Comparison of ENCODE assay signal across 8 cellular contexts in genomic region chr12:75488553-75488952, GRCh38. TPM values are rescaled to one million over a fixed set of nuclear protein-coding genes. Genes with fewer than 3 reads are reported as not detected.
DNase-seq lines count a peak whose midpoint lies in the region; ATAC-seq, FAIRE-seq and TF ChIP-seq lines count a peak whose summit lies in the region.

No MANE protein-coding gene starts in this region.

- H3K36me3 Mint-ChIP-seq in naive B cell: peaks cover 25 to 30% of the 10 kb centered on the region in 2 donors

- peak; percentile 15 for FAIRE-seq in GM18507 (lab: Jason Lieb, UNC)

- H3K4me3 Mint-ChIP-seq in naive B cell: peak overlapping the region in 1 of 8 donors; percentile 59

- DNase-seq in AG20443 (ENCODE audit: low spot score): peak; percentile 78
- no peak for DNase-seq in GM18507 (ENCODE audit: extremely low spot score, insufficient read length, low read depth)
- no peak for DNase-seq in LNCaP clone FGC (ENCODE audit: low read depth)
- DNase-seq in cerebellar cortex (ENCODE audit: low spot score): peak; percentile 19
- DNase-seq in naive B cell: no peak
- DNase-seq in DMS153 treated with DMSO at 0.1 percent for 48 hours (lab: John Stamatoyannopoulos, UW; ENCODE audit: unreplicated experiment): no peak
- no peak for DNase-seq in stomach
- DNase-seq in medulla oblongata (ENCODE audit: extremely low spot score): no peak

- peaks cover 0 to 17% (median 4%) of the 10 kb centered on the region in 4 donors for H3K36me3 ChIP-seq in stomach

- peak; percentile 27; the same call in 1 of the 2 replicates for TF ChIP-seq CTCF in LNCaP clone FGC (IDR thresholded peaks at IDR 0.05; ENCODE audit: control insufficient read depth, extremely low read depth, insufficient read depth)
- peak in 1 of 7 experiments; percentile 15 for TF ChIP-seq CTCF in stomach (IDR thresholded peaks at IDR 0.05)

- intact Hi-C loops in stomach (cut with DNase I; ENCODE audit: low total_unique reads): no loop called here

- H3K4me1 ChIP-seq in stomach: peaks cover 0 to 36% (median 11%) of the 10 kb centered on the region in 4 donors

- H3K27ac Mint-ChIP-seq in naive B cell: peak overlapping the region in 2 of 6 donors; percentile 48 to 98

- no peaks in the 10 kb centered on the region for H3K27me3 Mint-ChIP-seq in naive B cell

- H3K9me3 Mint-ChIP-seq in naive B cell: no peaks in the 10 kb centered on the region

- H3K4me1 Mint-ChIP-seq in naive B cell: peaks cover 46 to 60% (median 59%) of the 10 kb centered on the region in 3 donors

- no peaks in the 10 kb centered on the region for H3K27me3 ChIP-seq in stomach

- TF ChIP-seq EP300 in stomach (IDR thresholded peaks at IDR 0.05): no peak

- no peak overlapping the region for H3K4me3 ChIP-seq in LNCaP clone FGC (ENCODE audit: low read depth, low read length)
- no peak overlapping the region for H3K4me3 ChIP-seq in stomach

- TF ChIP-seq POLR2A in stomach (IDR thresholded peaks at IDR 0.05): no peak

- no peak overlapping the region for H3K27ac ChIP-seq in stomach

- ATAC-seq in naive B cell (ENCODE audit: low read depth in 2 of 2): peak; percentile 64 to 65

- no peaks in the 10 kb centered on the region for H3K9me3 ChIP-seq in stomach

RNA-seq across cellular contexts. Expression of gene GLIPR1, which starts 8.0 kb away (rescaled TPM):
- polyA plus RNA-seq in naive B cell (ENCODE audit: low read depth in 6 of 6) (100 to 1,000 TPM; 238 to 289 (median 253) TPM), stomach (1 to 10 TPM; 3.2 to 4.6 (median 4.4) TPM)
- total RNA-seq in stomach: 1 to 10 TPM in 4 of 5 donors, under 1 TPM in 1; 0.87 to 9.0 (median 5.4) TPM

RNA-seq across cellular contexts. Expression of gene KRR1, which starts 22.9 kb away (rescaled TPM):
- polyA plus RNA-seq in naive B cell (ENCODE audit: low read depth in 6 of 6): 10 to 100 TPM; 56.1 to 81.7 (median 71.9) TPM
- 10 to 100 TPM in 3 of 5 donors, 1 to 10 TPM in 2; 7.2 to 45.5 (median 10.3) TPM for total RNA-seq in stomach
- 10 to 100 TPM; 11.4 to 44.8 (median 14.7) TPM for polyA plus RNA-seq in stomach

Comparison
In these comparisons a context has a peak if more than half of its experiments do, and no peak if none do; other contexts are left out.
1. DNase-seq: peak in AG20443 (single experiment) and cerebellar cortex (single experiment); none in GM18507 (single experiment), LNCaP clone FGC (single experiment), naive B cell (single experiment), DMS153 treated with DMSO at 0.1 percent for 48 hours (single experiment), stomach (single experiment) and medulla oblongata (single experiment).
2. RNA of gene GLIPR1, which starts 8.0 kb away (polyA plus RNA-seq): 238 to 289 TPM in naive B cell; 3.2 to 4.6 TPM in stomach; every median in the first group is over 10 times any median in the second.